8 cellular contexts compared by ENCODE assay signal in the genomic region with DNA sequence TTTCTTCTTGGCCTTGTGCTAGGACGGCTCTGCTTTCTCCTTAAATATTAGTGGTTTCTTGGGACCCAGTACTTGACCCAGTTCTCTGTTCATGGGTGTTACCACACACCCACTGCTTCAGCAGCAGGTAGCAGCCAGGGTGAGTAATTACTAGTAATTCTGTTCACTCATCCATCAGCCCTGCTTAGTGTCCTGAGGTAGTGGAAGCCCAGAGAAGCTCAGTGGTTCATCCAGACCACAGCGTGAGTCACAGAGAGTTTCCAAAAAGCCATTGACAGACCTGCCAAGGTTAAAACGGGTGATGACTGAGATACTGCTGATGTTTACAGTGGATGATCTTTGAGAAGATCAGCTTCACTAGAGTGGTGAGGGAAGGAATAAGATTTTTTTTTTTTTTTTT. TPM values are rescaled to one million over a fixed set of nuclear protein-coding genes. Genes with fewer than 3 reads are reported as not detected.
A peak's percentile ranks its signal among the peaks of the same experiment; 100 is the strongest.
DNase-seq lines count a peak whose midpoint lies in the region; ATAC-seq and TF ChIP-seq lines count a peak whose summit lies in the region.

No MANE protein-coding gene starts in this region.

- peaks cover 3% of the 10 kb centered on the region for H3K4me1 Mint-ChIP-seq in endodermal cell

- no peaks in the 10 kb centered on the region for H3K36me3 Mint-ChIP-seq in endodermal cell (ENCODE audit: low read depth)

- peak; percentile 81 for ATAC-seq in HG02763 (IDR thresholded peaks at IDR 0.05; ENCODE audit: unreplicated experiment)

- H3K36me3 ChIP-seq in endodermal cell (ENCODE audit: control insufficient read depth, insufficient read depth, low read length), result no peaks in the 10 kb centered on the region

- H3K9me3 Mint-ChIP-seq in endodermal cell, result peaks cover 3% of the 10 kb centered on the region

- H3K4me1 ChIP-seq in endodermal cell (ENCODE audit: control insufficient read depth, insufficient read depth, low read length), result no peaks in the 10 kb centered on the region

- WGBS in endodermal cell (ENCODE audit: insufficient coverage in 1 of 2, insufficient read length in 1 of 2), 2 experiments, result 89 to 94% methylated on average over 3 of the region's 3 CpGs

- TF ChIP-seq CTCF in GM13977 (IDR thresholded peaks at IDR 0.05; ENCODE audit: extremely low read depth, insufficient read depth, missing control alignments) (no peak), endodermal cell (conservative IDR thresholded peaks at IDR 0.05) (no peak)

- H3K9ac ChIP-seq in endodermal cell (ENCODE audit: extremely low read depth, low read length, poor library complexity, severe bottlenecking), result no peak overlapping the region

- no peaks in the 10 kb centered on the region for H3K9me3 ChIP-seq in endodermal cell (ENCODE audit: control insufficient read depth, low read length)

- no peak overlapping the region for H3K4me3 ChIP-seq in endodermal cell (ENCODE audit: low read length)

- no peak overlapping the region for H3K27ac ChIP-seq in endodermal cell (ENCODE audit: low read depth, low read length)

- no peak overlapping the region for H3K4me3 Mint-ChIP-seq in endodermal cell

- no peaks in the 10 kb centered on the region for H3K27me3 Mint-ChIP-seq in endodermal cell (ENCODE audit: insufficient read depth)

- H3K27ac Mint-ChIP-seq in endodermal cell, result no peak overlapping the region

- DNase-seq in GM13977 (ENCODE audit: low spot score) (peak; percentile 16), T1000 (lab: John Stamatoyannopoulos, UW) (peak; percentile 22), glomerular visceral epithelial cell (ENCODE audit: extremely low spot score) (peak; percentile 94), HuH-7 (ENCODE audit: low spot score) (no peak), NCI-H1092 (lab: John Stamatoyannopoulos, UW) (no peak), endodermal cell (no peak), COR-L47 (lab: John Stamatoyannopoulos, UW) (no peak)

- in situ Hi-C loops in GM13977 (cut with MboI; ENCODE audit: low pct_unique_long_range_greater_than_20kb, low sequenced_read_pairs, unreplicated experiment), result no loop called here

- H3K27me3 ChIP-seq in endodermal cell (ENCODE audit: control insufficient read depth, insufficient read depth, low read length, poor library complexity, severe bottlenecking), result no peaks in the 10 kb centered on the region

RNA-seq across cellular contexts. Expression of gene HINT3, which starts 51.7 kb away (rescaled TPM):
- 10 to 100 TPM; 13.0 to 16.4 TPM for total RNA-seq in endodermal cell
- 21.8 TPM for polyA plus RNA-seq in endodermal cell (2013, experiment 1 of 2)
- polyA plus RNA-seq in endodermal cell (2013, experiment 2 of 2), result 20.2 TPM

Comparison
In these comparisons a context has a peak if more than half of its experiments do, and no peak if none do; other contexts are left out.
1. DNase-seq: peak in GM13977 (single experiment), T1000 (single experiment) and glomerular visceral epithelial cell (single experiment); none in HuH-7 (single experiment), NCI-H1092 (single experiment), endodermal cell (single experiment) and COR-L47 (single experiment).